Comparison of ENCODE assay signal across 25 cellular contexts in the genomic region with DNA sequence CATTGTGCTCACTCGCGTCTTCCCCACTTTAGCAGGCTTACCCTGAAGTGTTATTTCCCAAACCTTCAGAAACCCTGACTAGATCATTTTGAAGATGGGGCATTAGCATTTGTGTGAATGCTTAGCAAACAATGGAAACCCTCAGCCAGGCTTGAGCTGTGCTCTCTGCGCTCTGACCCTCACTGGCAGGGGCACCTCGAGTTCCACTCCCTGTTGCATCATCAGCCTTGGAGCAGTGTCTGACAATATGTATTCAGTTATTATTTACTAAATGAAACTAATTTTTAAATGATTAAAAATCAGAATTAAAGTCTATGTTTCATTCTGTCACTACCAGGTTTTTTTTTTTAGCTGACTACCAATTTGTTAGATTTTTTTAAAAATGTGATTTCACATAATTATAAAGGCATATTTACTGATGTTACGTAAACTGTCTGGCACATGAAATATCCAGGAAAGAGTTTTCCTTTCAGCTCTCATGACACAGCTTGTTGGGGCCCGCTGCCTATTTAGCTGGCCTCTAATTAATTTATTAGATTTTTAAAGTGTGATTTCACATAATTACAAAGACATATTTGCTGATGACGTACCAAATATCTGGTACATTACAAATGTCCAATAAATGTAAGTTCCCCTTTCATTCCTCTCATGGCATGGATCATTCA.
"Had no signal": no experiment of that assay in that cellular context is flagged by ENCODE, and none has a peak within 500 bp of the region (broad histone marks: within the 10 kb centered on the region; RNA-seq: fewer than 3 reads in every experiment).

No MANE protein-coding gene starts in this region.

- H3K27ac Mint-ChIP-seq: activated CD4-positive, alpha-beta T cell treated with anti-CD3 and anti-CD28 coated beads for 36 hours; activated CD8-positive, alpha-beta T cell treated with anti-CD3 and anti-CD28 coated beads for 36 hours had no signal

- H3K9me3 Mint-ChIP-seq: activated CD8-positive, alpha-beta T cell treated with anti-CD3 and anti-CD28 coated beads for 36 hours had no signal

- H3K27ac ChIP-seq: breast epithelium, SK-N-MC, VCaP had no signal

- ATAC-seq: activated CD4-positive, alpha-beta T cell treated with anti-CD3 and anti-CD28 coated beads for 36 hours; activated CD8-positive, alpha-beta T cell treated with anti-CD3 and anti-CD28 coated beads for 36 hours; Panc1; Right ventricle myocardium inferior had no signal

- H3K4me1 ChIP-seq: breast epithelium had no signal

- H3K36me3 ChIP-seq: breast epithelium had no signal

- H3K4me3 ChIP-seq: breast epithelium, SK-N-MC had no signal

- H3K27me3 ChIP-seq: breast epithelium had no signal

- DNase-seq: activated CD4-positive, alpha-beta T cell treated with anti-CD3 and anti-CD28 coated beads for 36 hours; activated CD4-positive, alpha-beta T cell treated with anti-CD3 and anti-CD28 coated beads, Interleukin-2, amount 50 U/mL, for 1 hour; activated CD8-positive, alpha-beta memory T cell treated with anti-CD3 and anti-CD28 coated beads, Interleukin-2, amount 50 U/mL, for 48 hours; activated CD8-positive, alpha-beta T cell treated with anti-CD3 and anti-CD28 coated beads for 36 hours; activated naive CD4-positive, alpha-beta T cell treated with anti-CD3 and anti-CD28 coated beads, Interleukin-2, amount 50 U/mL, for 16 hours; activated T-cell treated with anti-CD3 and anti-CD28 coated beads, Interleukin-2, amount 50 U/mL, for 1 hour; aorta; central memory CD4-positive, alpha-beta T cell; Kasumi-1; KBM-7; NCI-H1092; NCI-H1417; NCI-H1930; NCI-H2171; NCI-H510A treated with DMSO at 0.1 percent for 48 hours; NCI-H69; NK-92 treated with Interleukin-12 subunit alpha and Interleukin-12 subunit beta, amount 100 ng/mL, for 24 hours; OCI-M1; RPMI8226; T-helper 1 cell had no signal

- H3K27me3 Mint-ChIP-seq: activated CD4-positive, alpha-beta T cell treated with anti-CD3 and anti-CD28 coated beads for 36 hours; activated CD8-positive, alpha-beta T cell treated with anti-CD3 and anti-CD28 coated beads for 36 hours had no signal

- H3K4me1 Mint-ChIP-seq: activated CD4-positive, alpha-beta T cell treated with anti-CD3 and anti-CD28 coated beads for 36 hours had no signal

- H3K9me3 ChIP-seq: breast epithelium had no signal

- H3K4me3 Mint-ChIP-seq: activated CD4-positive, alpha-beta T cell treated with anti-CD3 and anti-CD28 coated beads for 36 hours; activated CD8-positive, alpha-beta T cell treated with anti-CD3 and anti-CD28 coated beads for 36 hours had no signal
